In the genomic region with DNA sequence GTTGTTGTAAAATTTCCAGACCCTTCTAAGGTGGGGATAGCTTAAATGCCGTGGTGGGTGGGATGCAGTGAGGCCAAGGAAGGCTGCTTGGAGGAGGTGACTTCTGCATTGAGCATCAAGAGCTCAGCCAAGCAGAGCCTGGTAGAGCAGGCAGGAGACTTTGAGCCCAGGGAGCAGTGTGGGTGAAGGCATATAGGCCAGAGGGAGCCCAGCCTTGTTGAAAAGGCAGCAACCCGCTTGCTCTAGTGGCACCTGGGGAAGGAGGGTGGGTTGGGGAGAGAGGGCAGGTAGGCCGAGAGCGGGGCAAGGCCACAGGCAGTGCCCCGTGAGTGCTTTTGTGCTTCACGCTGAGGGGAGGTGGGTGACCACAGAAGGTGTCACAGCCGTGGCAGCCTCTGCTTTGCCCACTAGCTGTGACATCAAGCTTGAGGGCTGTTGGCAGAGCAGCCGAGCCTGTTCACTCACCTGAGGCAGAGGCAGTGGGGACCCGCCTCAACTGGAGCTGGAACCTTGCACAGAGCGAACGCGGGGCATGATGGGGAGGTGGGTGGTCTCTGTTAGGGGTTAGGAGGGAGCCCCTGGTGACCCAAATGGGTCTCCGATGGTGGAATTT, we compare ENCODE assay signal across 19 cellular contexts. TPM values are rescaled to one million over a fixed set of nuclear protein-coding genes. Genes with fewer than 3 reads are reported as not detected.
"Had no signal": no experiment of that assay in that cellular context is flagged by ENCODE, and none has a peak within 500 bp of the region (broad histone marks: within the 10 kb centered on the region; RNA-seq: fewer than 3 reads in every experiment).

No MANE protein-coding gene starts in this region.

- H3K27me3 ChIP-seq: adrenal gland, neural progenitor cell, thyroid gland had no signal

- H3K27ac ChIP-seq: adrenal gland, esophagus muscularis mucosa, gastroesophageal sphincter, heart right ventricle, left ventricle myocardium inferior, neural progenitor cell, psoas muscle, thyroid gland, WERI-Rb-1 had no signal

- H3K27ac Mint-ChIP-seq: activated CD4-positive, alpha-beta memory T cell treated with anti-CD3 and anti-CD28 coated beads for 36 hours; activated T-cell treated with anti-CD3 and anti-CD28 coated beads, Interleukin-2, amount 50 U/mL, for 72 hours; neural progenitor cell; T-helper 17 cell had no signal

- ATAC-seq: gastroesophageal sphincter, heart right ventricle, psoas muscle, right cardiac atrium, T-helper 17 cell had no signal

- H3K4me3 ChIP-seq: adrenal gland, esophagus muscularis mucosa, gastroesophageal sphincter, heart right ventricle, left ventricle myocardium inferior, neural progenitor cell, psoas muscle, thyroid gland had no signal

- DNase-seq: activated effector memory CD4-positive, alpha-beta T cell treated with anti-CD3 and anti-CD28 coated beads, Interleukin-2, amount 50 U/mL, for 16 hours; activated T-cell treated with anti-CD3 and anti-CD28 coated beads, Interleukin-2, amount 50 U/mL, for 72 hours; adrenal gland; cerebellar nuclear complex; dermis blood vessel endothelial cell; effector memory CD4-positive, alpha-beta T cell; heart right ventricle; left ventricle myocardium inferior; psoas muscle; T-helper 17 cell; thyroid gland; WERI-Rb-1 had no signal

- H3K9me3 Mint-ChIP-seq: activated CD4-positive, alpha-beta memory T cell treated with anti-CD3 and anti-CD28 coated beads for 36 hours; activated T-cell treated with anti-CD3 and anti-CD28 coated beads, Interleukin-2, amount 50 U/mL, for 72 hours; neural progenitor cell had no signal

- H3K9me3 ChIP-seq: adrenal gland, esophagus muscularis mucosa, gastroesophageal sphincter, heart right ventricle, left ventricle myocardium inferior, psoas muscle, thyroid gland had no signal

- H3K4me3 Mint-ChIP-seq: activated CD4-positive, alpha-beta memory T cell treated with anti-CD3 and anti-CD28 coated beads for 36 hours; neural progenitor cell; T-helper 17 cell had no signal

- H3K36me3 ChIP-seq: adrenal gland, esophagus muscularis mucosa, gastroesophageal sphincter, heart right ventricle, left ventricle myocardium inferior, neural progenitor cell, thyroid gland, WERI-Rb-1 had no signal

- H3K4me1 ChIP-seq: adrenal gland, esophagus muscularis mucosa, gastroesophageal sphincter, neural progenitor cell, psoas muscle had no signal

- H3K4me1 Mint-ChIP-seq: neural progenitor cell had no signal

- H3K36me3 Mint-ChIP-seq: activated CD4-positive, alpha-beta memory T cell treated with anti-CD3 and anti-CD28 coated beads for 36 hours; neural progenitor cell had no signal

RNA-seq across cellular contexts. Expression of a gene that starts 56.1 kb away (rescaled TPM):
- total RNA-seq: bronchial epithelial cell, endothelial cell of umbilical vein had no signal
- polyA plus RNA-seq: endothelial cell of umbilical vein had no signal
